ENCODE assay signal across 7 cellular contexts in the genomic region with DNA sequence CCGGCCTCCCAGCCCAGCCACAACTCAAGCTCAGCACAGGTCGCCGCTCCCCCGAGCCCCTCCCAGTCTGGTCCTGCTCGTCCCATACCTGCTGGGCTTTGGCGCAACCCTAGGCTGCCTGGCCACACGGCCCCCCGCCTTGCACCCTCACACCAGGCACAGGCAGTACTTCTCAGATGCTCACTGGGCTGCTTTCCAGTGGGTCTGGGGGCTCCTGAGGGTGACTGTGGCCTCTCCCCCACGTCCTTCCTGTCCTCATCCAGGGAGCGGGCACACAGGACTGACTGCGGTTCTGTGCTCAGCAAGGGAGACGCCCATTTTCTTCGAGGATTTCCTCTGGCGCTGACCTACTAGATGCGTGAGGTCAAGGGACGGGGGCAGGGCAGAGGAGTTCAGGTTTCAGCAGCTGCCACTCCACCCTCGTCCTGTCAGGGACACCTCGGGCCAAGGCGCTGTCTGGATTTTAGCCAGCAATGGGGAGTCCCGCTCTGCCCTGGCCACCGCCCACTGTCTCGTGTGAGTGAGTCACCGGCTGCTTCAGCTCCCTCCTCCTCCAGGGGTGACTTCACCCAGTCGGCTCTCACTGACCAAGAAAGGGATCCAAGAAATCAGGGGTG.
DNase-seq lines count a peak whose midpoint lies in the region; ATAC-seq and TF ChIP-seq lines count a peak whose summit lies in the region.

No MANE protein-coding gene starts in this region.

- ATAC-seq in GM18858 (IDR thresholded peaks at IDR 0.05; ENCODE audit: unreplicated experiment) (peak; percentile 82), HG03039 (IDR thresholded peaks at IDR 0.05; ENCODE audit: unreplicated experiment) (peak; percentile 62)

- no peak for TF ChIP-seq CTCF in parathyroid adenoma (IDR thresholded peaks at IDR 0.05)
- no peak for TF ChIP-seq CTCF in tibial artery (IDR thresholded peaks at IDR 0.05)

- no peaks in the 10 kb centered on the region for H3K36me3 ChIP-seq in parathyroid adenoma (ENCODE audit: control insufficient read depth, insufficient read depth, low read length)
- no peaks in the 10 kb centered on the region for H3K36me3 ChIP-seq in tibial artery

- no peaks in the 10 kb centered on the region for H3K79me2 ChIP-seq in parathyroid adenoma

- H3K4me3 ChIP-seq in parathyroid adenoma (ENCODE audit: low read depth, low read length) (peak overlapping the region; percentile 59), tibial artery (peak overlapping the region; percentile 36 to 42)

- H3K4me1 ChIP-seq in parathyroid adenoma (peaks cover 14% of the 10 kb centered on the region), tibial artery (peaks cover 0 to 45% (median 32%) of the 10 kb centered on the region in 4 donors)

- H3K9me3 ChIP-seq in parathyroid adenoma (ENCODE audit: control insufficient read depth, low read length) (no peaks in the 10 kb centered on the region), tibial artery (no peaks in the 10 kb centered on the region)

- peak overlapping the region; percentile 69 for H3K4me2 ChIP-seq in parathyroid adenoma (ENCODE audit: low read length)

- H3K27me3 ChIP-seq in parathyroid adenoma (ENCODE audit: control insufficient read depth, insufficient read depth, low read length) (no peaks in the 10 kb centered on the region), tibial artery (no peaks in the 10 kb centered on the region)

- DNase-seq in RPMI7951 (ENCODE audit: low read depth), result peak; percentile 98
- DNase-seq in activated gamma-delta T cell (lab: John Stamatoyannopoulos, UW), result peak; percentile 55
- DNase-seq in glomerular endothelial cell (ENCODE audit: extremely low read depth, low read depth, low spot score), result peak; percentile 54
- DNase-seq in tibial artery, result peak; percentile 98 to 99

- peak overlapping the region; percentile 80 for H2AFZ ChIP-seq in parathyroid adenoma

- intact Hi-C loops in tibial artery (cut with DNase I; ENCODE audit: low total_unique reads), result no loop called here

- no peak overlapping the region for H3K9ac ChIP-seq in parathyroid adenoma

- H3K27ac ChIP-seq in parathyroid adenoma, result peak overlapping the region; percentile 69
- peak overlapping the region; percentile 51 to 65 for H3K27ac ChIP-seq in tibial artery

Comparison
In these comparisons a context has a peak if more than half of its experiments do, and no peak if none do; other contexts are left out.
1. Peak in every context shown above with its lines: DNase-seq, ATAC-seq, H3K4me3 ChIP-seq and H3K27ac ChIP-seq.